7 cellular contexts compared by ENCODE assay signal in genomic region chr5:60207031-60207430, GRCh38.
DNase-seq lines count a peak whose midpoint lies in the region; ATAC-seq lines count a peak whose summit lies in the region.

No MANE protein-coding gene starts in this region.

- DNase-seq in NCI-H446 treated with DMSO at 0.1 percent for 48 hours (lab: John Stamatoyannopoulos, UW) (peak; percentile 12), sciatic nerve (ENCODE audit: low spot score) (no peak), NCI-H2171 treated with DMSO at 0.1 percent for 48 hours (lab: John Stamatoyannopoulos, UW) (no peak)
- DNase-seq in activated CD8-positive, alpha-beta memory T cell treated with anti-CD3 and anti-CD28 coated beads for 24 hours = no peak
- DNase-seq in stimulated activated CD4-positive, alpha-beta T cell treated with anti-CD3 and anti-CD28 coated beads, Interleukin-12 subunit alpha, Interleukin-12 subunit beta, amount 100 ng/mL, for 4 hours = no peak

- peak; percentile 84 for ATAC-seq in GM19043 (IDR thresholded peaks at IDR 0.05; ENCODE audit: low read depth, unreplicated experiment)
- ATAC-seq in HG02763 (IDR thresholded peaks at IDR 0.05; ENCODE audit: unreplicated experiment) = peak; percentile 80
- ATAC-seq in sciatic nerve = peak; percentile 65

- intact Hi-C loops in sciatic nerve (cut with DNase I) = no loop called here
